8 cellular contexts compared by ENCODE assay signal in genomic region chr10:110426294-110427153, GRCh38.
DNase-seq lines count a peak whose midpoint lies in the region; ATAC-seq, FAIRE-seq and TF ChIP-seq lines count a peak whose summit lies in the region.

No MANE protein-coding gene starts in this region.

- TF ChIP-seq POLR2A in GM12892 (IDR thresholded peaks at IDR 0.05; ENCODE audit: low read depth, low read length): no peak

- CTCF ChIA-PET in OCI-LY7 (lab: Charles Lee; ENCODE audit: unreplicated experiment): interaction anchor here (1.3 kb wide), 1 partner anchor 71 kb away, joined by 8 read pairs; no protein-coding TSS in a partner anchor

- peak overlapping the region; percentile 5 for H3K27ac Mint-ChIP-seq in endodermal cell

- peak; percentile 30 for FAIRE-seq in GM12892 (lab: Jason Lieb, UNC)

- no peaks in the 10 kb centered on the region for H3K9me2 ChIP-seq in OCI-LY7 (ENCODE audit: insufficient read depth, low read length)

- no peaks in the 10 kb centered on the region for H3K27me3 Mint-ChIP-seq in endodermal cell (ENCODE audit: insufficient read depth)

- H3K27ac ChIP-seq in OCI-LY7 (ENCODE audit: low read depth, low read length, poor library complexity, severe bottlenecking): no peak overlapping the region
- no peak overlapping the region for H3K27ac ChIP-seq in endodermal cell (ENCODE audit: low read depth, low read length)

- no peak overlapping the region for H3K4me3 ChIP-seq in OCI-LY7 (ENCODE audit: low read depth, low read length, poor library complexity, severe bottlenecking)
- H3K4me3 ChIP-seq in endodermal cell (ENCODE audit: low read length): no peak overlapping the region

- H3K4me1 ChIP-seq in OCI-LY7 (ENCODE audit: insufficient read depth, low read length, poor library complexity, severe bottlenecking) (peaks cover 60% of the 10 kb centered on the region), endodermal cell (ENCODE audit: control insufficient read depth, insufficient read depth, low read length) (no peaks in the 10 kb centered on the region)

- H3K79me2 ChIP-seq in OCI-LY7 (ENCODE audit: insufficient read depth, low read depth, low read length): no peaks in the 10 kb centered on the region

- peak overlapping the region; percentile 25; the same call in 1 of the 2 replicates for H3K4me2 ChIP-seq in OCI-LY7 (ENCODE audit: low read length)

- H2AFZ ChIP-seq in OCI-LY7 (ENCODE audit: low read length): peak overlapping the region; percentile 60; the same call in 1 of the 2 replicates

- POLR2A ChIA-PET in OCI-LY7 (lab: Charles Lee): interaction anchor here (1.3 to 1.7 kb wide), 4 partner anchors 9 to 15 kb away, joined by 3 to 5 read pairs (median 4); no protein-coding TSS in a partner anchor

- H3K36me3 Mint-ChIP-seq in endodermal cell (ENCODE audit: low read depth): no peaks in the 10 kb centered on the region

- TF ChIP-seq CTCF in OCI-LY7 (conservative IDR thresholded peaks at IDR 0.05; ENCODE audit: low read length) (no peak), endodermal cell (conservative IDR thresholded peaks at IDR 0.05) (no peak)

- peaks cover 20% of the 10 kb centered on the region for H3K4me1 Mint-ChIP-seq in endodermal cell

- DNase-seq in GM12892 (ENCODE audit: insufficient read length) (no peak), OCI-LY7 (ENCODE audit: low spot score) (peak; percentile 49), endodermal cell (no peak), posterior vena cava (ENCODE audit: low spot score) (peak; percentile 82), NCI-H2107 (lab: John Stamatoyannopoulos, UW) (no peak), NCI-H524 (lab: John Stamatoyannopoulos, UW) (no peak), midbrain (lab: John Stamatoyannopoulos, UW) (no peak)

- H3K9ac ChIP-seq in endodermal cell (ENCODE audit: extremely low read depth, low read length, poor library complexity, severe bottlenecking): no peak overlapping the region

- no peaks in the 10 kb centered on the region for H4K20me1 ChIP-seq in OCI-LY7 (ENCODE audit: insufficient read depth, low read length)

- 56 to 85% methylated on average over 4 to 11 of the region's 12 CpGs for WGBS in endodermal cell (ENCODE audit: insufficient coverage in 1 of 2, insufficient read length in 1 of 2), 2 experiments

- no TSS peak for BruUV-seq in OCI-LY7 (replicated peaks; lab: Mats Ljungman, UMichigan)

- H3K27me3 ChIP-seq in endodermal cell (ENCODE audit: control insufficient read depth, insufficient read depth, low read length, poor library complexity, severe bottlenecking): no peaks in the 10 kb centered on the region

- H3K9me3 ChIP-seq in OCI-LY7 (ENCODE audit: low read length): no peaks in the 10 kb centered on the region
- no peaks in the 10 kb centered on the region for H3K9me3 ChIP-seq in endodermal cell (ENCODE audit: control insufficient read depth, low read length)

- no peak overlapping the region for H3K4me3 Mint-ChIP-seq in endodermal cell

- no peaks in the 10 kb centered on the region for H3K36me3 ChIP-seq in OCI-LY7 (ENCODE audit: insufficient read depth, low read length)
- no peaks in the 10 kb centered on the region for H3K36me3 ChIP-seq in endodermal cell (ENCODE audit: control insufficient read depth, insufficient read depth, low read length)

- no peak for ATAC-seq in HG03378 (IDR thresholded peaks at IDR 0.05; ENCODE audit: unreplicated experiment)

- H3K9me3 Mint-ChIP-seq in endodermal cell: no peaks in the 10 kb centered on the region

- intact Hi-C loops in OCI-LY7 (cut with micrococcal nuclease; ENCODE audit: unreplicated experiment) (no loop called here), posterior vena cava (cut with DNase I) (no loop called here)

Comparison
In these comparisons a context has a peak if more than half of its experiments do, and no peak if none do; other contexts are left out.
1. DNase-seq: peak in OCI-LY7 (single experiment) and posterior vena cava (single experiment); none in GM12892 (single experiment), endodermal cell (single experiment), NCI-H2107 (single experiment), NCI-H524 (0 of 2) and midbrain (single experiment).